ENCODE assay signal across 28 cellular contexts in the genomic region with DNA sequence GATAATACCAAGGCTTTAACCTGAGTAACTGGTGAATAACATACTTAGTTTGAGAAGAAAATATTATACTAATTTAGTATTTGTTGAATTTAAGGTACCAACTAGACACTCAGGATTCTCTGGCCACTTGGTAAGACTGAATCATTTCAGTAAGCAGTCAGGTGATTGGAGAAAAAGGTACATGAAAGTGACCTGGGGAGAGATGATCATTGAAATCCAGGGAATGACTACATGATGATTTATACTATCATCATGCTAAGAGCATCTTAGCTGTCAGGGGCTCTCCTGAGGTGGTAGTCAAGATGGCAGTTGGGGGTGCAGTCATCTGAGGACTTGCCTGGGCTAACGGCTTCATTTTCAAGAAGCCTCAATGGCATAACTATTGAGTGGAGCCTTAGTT.
"Had no signal": no experiment of that assay in that cellular context is flagged by ENCODE, and none has a peak within 500 bp of the region (broad histone marks: within the 10 kb centered on the region; RNA-seq: fewer than 3 reads in every experiment).

No MANE protein-coding gene starts in this region.

- H3K36me3 ChIP-seq: adrenal gland had no signal

- H3K27ac ChIP-seq: adrenal gland, body of pancreas, VCaP had no signal

- H3K4me1 ChIP-seq: adrenal gland, body of pancreas had no signal

- H3K27ac Mint-ChIP-seq: activated B cell treated with CpG ODN at 0.5 μM for 24 hours; activated CD4-positive, alpha-beta memory T cell treated with anti-CD3 and anti-CD28 coated beads for 36 hours; activated naive CD4-positive, alpha-beta T cell treated with anti-CD3 and anti-CD28 coated beads for 36 hours; activated naive CD4-positive, alpha-beta T cell treated with anti-CD3 and anti-CD28 coated beads, Interleukin-2, amount 50 U/mL, for 72 hours; activated T-helper 1 cell treated with anti-CD3 and anti-CD28 coated beads, Interleukin-12 subunit alpha, Interleukin-12 subunit beta, Interleukin-2, Interleukin-4 antibody, amounts not matched to agents 30 ng/mL and 10 ng/mL and 1 ng/mL, durations not matched to agents 14 hours and 24 hours and 36 hours had no signal

- H3K27me3 Mint-ChIP-seq: activated B cell treated with CpG ODN at 0.5 μM for 24 hours; activated CD4-positive, alpha-beta memory T cell treated with anti-CD3 and anti-CD28 coated beads for 36 hours had no signal

- ATAC-seq: activated naive CD4-positive, alpha-beta T cell treated with anti-CD3 and anti-CD28 coated beads, Interleukin-2, amount 50 U/mL, for 72 hours; activated T-cell treated with anti-CD3 and anti-CD28 coated beads, Interleukin-2, amount 50 U/mL, for 4 hours; body of pancreas had no signal

- H3K27me3 ChIP-seq: adrenal gland, body of pancreas had no signal

- H3K4me3 ChIP-seq: adrenal gland, body of pancreas had no signal

- DNase-seq: activated B cell treated with CpG ODN at 0.5 μM for 24 hours; activated CD4-positive, alpha-beta memory T cell treated with anti-CD3 and anti-CD28 coated beads for 36 hours; activated CD4-positive, alpha-beta T cell treated with anti-CD3 and anti-CD28 coated beads for 4 hours; activated CD4-positive, alpha-beta T cell treated with anti-CD3 and anti-CD28 coated beads, Interleukin-2, amount 50 U/mL, for 1 hour; activated CD4-positive, CD25-positive, alpha-beta regulatory T cell treated with anti-CD3 and anti-CD28 coated beads, Interleukin-2, amount 50 U/mL, for 72 hours; activated CD8-positive, alpha-beta memory T cell treated with anti-CD3 and anti-CD28 coated beads, Interleukin-2, amount 50 U/mL, for 4 hours; activated gamma-delta T cell treated with Interleukin-2 at 50 U/mL for 16 hours; activated naive CD4-positive, alpha-beta T cell treated with anti-CD3 and anti-CD28 coated beads for 36 hours; activated T-cell treated with anti-CD3 and anti-CD28 coated beads for 4 hours; activated T-cell treated with anti-CD3 and anti-CD28 coated beads, Interleukin-2, amount 50 U/mL, for 4 hours; adrenal gland; body of pancreas; central memory CD4-positive, alpha-beta T cell; KG1; NCI-H1092 treated with DMSO at 0.1 percent for 48 hours; NCI-H1417 treated with DMSO at 0.1 percent for 48 hours; NCI-H1930; NCI-H2081 treated with DMSO at 0.1 percent for 48 hours; NCI-H524 treated with DMSO at 0.1 percent for 48 hours; NK-92 treated with Interleukin-12 subunit alpha and Interleukin-12 subunit beta, amount 100 ng/mL, for 24 hours; Right ventricle myocardium superior; SW 1271; T-helper 1 cell; T-helper 2 cell; T-helper 9 cell had no signal

- H3K4me1 Mint-ChIP-seq: activated B cell treated with CpG ODN at 0.5 μM for 24 hours had no signal

- H3K4me3 Mint-ChIP-seq: activated B cell treated with CpG ODN at 0.5 μM for 24 hours; activated CD4-positive, alpha-beta memory T cell treated with anti-CD3 and anti-CD28 coated beads for 36 hours; activated naive CD4-positive, alpha-beta T cell treated with anti-CD3 and anti-CD28 coated beads for 36 hours; activated T-cell treated with anti-CD3 and anti-CD28 coated beads, Interleukin-2, amount 50 U/mL, for 4 hours; activated T-helper 1 cell treated with anti-CD3 and anti-CD28 coated beads, Interleukin-12 subunit alpha, Interleukin-12 subunit beta, Interleukin-2, Interleukin-4 antibody, amounts not matched to agents 30 ng/mL and 10 ng/mL and 1 ng/mL, durations not matched to agents 14 hours and 24 hours and 36 hours had no signal
